In genomic region chr2:25672500-25673169, GRCh38 we compare ENCODE assay signal across 8 cellular contexts. TPM values are rescaled to one million over a fixed set of nuclear protein-coding genes. Genes with fewer than 3 reads are reported as not detected.
DNase-seq lines count a peak whose midpoint lies in the region; ATAC-seq and TF ChIP-seq lines count a peak whose summit lies in the region.

No MANE protein-coding gene starts in this region.

- ATAC-seq in CD4-positive, CD25-positive, alpha-beta regulatory T cell (ENCODE audit: low read depth in 2 of 2) = peak; percentile 78 to 81
- peak; percentile 64 for ATAC-seq in GM19397 (IDR thresholded peaks at IDR 0.05; ENCODE audit: unreplicated experiment)
- ATAC-seq in HG03521 (IDR thresholded peaks at IDR 0.05; ENCODE audit: unreplicated experiment) = peak; percentile 50
- ATAC-seq in gastroesophageal sphincter = peak; percentile 65
- peak; percentile 63 for ATAC-seq in omental fat pad (ENCODE audit: low FRiP score)

- H3K4me3 Mint-ChIP-seq in CD4-positive, CD25-positive, alpha-beta regulatory T cell = peak overlapping the region; percentile 86 to 94 (median 91)

- peak overlapping the region; percentile 72 for H3K27ac ChIP-seq in CD4-positive, CD25-positive, alpha-beta regulatory T cell (ENCODE audit: insufficient read depth, low read length, poor library complexity, severe bottlenecking)
- H3K27ac ChIP-seq in Peyer's patch (peak overlapping the region; percentile 87 to 93 (median 90)), gastroesophageal sphincter (peak overlapping the region; percentile 75 to 91 (median 86)), testis (peak overlapping the region; percentile 74 to 92)

- no peak for TF ChIP-seq POLR2A in Peyer's patch (IDR thresholded peaks at IDR 0.05)
- no peak for TF ChIP-seq POLR2A in gastroesophageal sphincter (IDR thresholded peaks at IDR 0.05)
- no peak for TF ChIP-seq POLR2A in testis (IDR thresholded peaks at IDR 0.05)

- TF ChIP-seq CTCF in Peyer's patch (IDR thresholded peaks at IDR 0.05) (no peak), gastroesophageal sphincter (IDR thresholded peaks at IDR 0.05) (peak in 3 of 4 experiments; percentile 1 to 6 (median 6)), omental fat pad (IDR thresholded peaks at IDR 0.05) (no peak), testis (IDR thresholded peaks at IDR 0.05) (no peak)

- H3K27me3 Mint-ChIP-seq in CD4-positive, CD25-positive, alpha-beta regulatory T cell = peaks cover 10% of the 10 kb centered on the region

- no peaks in the 10 kb centered on the region for H3K36me3 ChIP-seq in CD4-positive, CD25-positive, alpha-beta regulatory T cell (ENCODE audit: control insufficient read depth, insufficient read depth, low read length)
- H3K36me3 ChIP-seq in Peyer's patch (no peaks in the 10 kb centered on the region), gastroesophageal sphincter (no peaks in the 10 kb centered on the region), testis (ENCODE audit: low read depth, missing control alignments) (no peaks in the 10 kb centered on the region)

- H3K4me3 ChIP-seq in CD4-positive, CD25-positive, alpha-beta regulatory T cell (ENCODE audit: low read depth, low read length) = peak overlapping the region; percentile 91
- H3K4me3 ChIP-seq in Peyer's patch (peak overlapping the region; percentile 84 to 97 (median 93)), gastroesophageal sphincter (peak overlapping the region; percentile 85 to 98), testis (peak overlapping the region; percentile 78 to 83)

- H3K27ac Mint-ChIP-seq in CD4-positive, CD25-positive, alpha-beta regulatory T cell = peak overlapping the region; percentile 35 to 88 (median 78)

- peaks cover 13% of the 10 kb centered on the region for H3K4me1 ChIP-seq in CD4-positive, CD25-positive, alpha-beta regulatory T cell (ENCODE audit: control insufficient read depth, insufficient read depth, low read length, poor library complexity, severe bottlenecking)
- H3K4me1 ChIP-seq in Peyer's patch = peaks cover 0 to 12% (median 0%) of the 10 kb centered on the region in 4 donors
- H3K4me1 ChIP-seq in gastroesophageal sphincter = peaks cover 0 to 24% (median 0%) of the 10 kb centered on the region in 3 donors
- H3K4me1 ChIP-seq in testis = peaks cover 6% of the 10 kb centered on the region

- 10 to 12% methylated on average over 14 of the region's 40 CpGs for WGBS in gastroesophageal sphincter (ENCODE audit: low coverage in 1 of 2), 2 donors
- WGBS in testis, 2 donors = 4 to 10% methylated on average over 17 to 40 of the region's 40 CpGs

- no peaks in the 10 kb centered on the region for H3K27me3 ChIP-seq in CD4-positive, CD25-positive, alpha-beta regulatory T cell (ENCODE audit: control insufficient read depth, insufficient read depth, low read length)
- H3K27me3 ChIP-seq in Peyer's patch = no peaks in the 10 kb centered on the region
- no peaks in the 10 kb centered on the region for H3K27me3 ChIP-seq in gastroesophageal sphincter
- no peaks in the 10 kb centered on the region for H3K27me3 ChIP-seq in testis

- peak; percentile 52 to 82 (median 76) for DNase-seq in CD4-positive, CD25-positive, alpha-beta regulatory T cell
- DNase-seq in Peyer's patch = peak; percentile 63 to 84 (median 71)
- peak; percentile 89 for DNase-seq in activated effector memory CD4-positive, alpha-beta T cell treated with anti-CD3 and anti-CD28 coated beads, Interleukin-2, amount 50 U/mL, for 16 hours
- DNase-seq in omental fat pad (ENCODE audit: low spot score) = no peak
- DNase-seq in testis = peak; percentile 52

- no peaks in the 10 kb centered on the region for H3K9me3 ChIP-seq in CD4-positive, CD25-positive, alpha-beta regulatory T cell (ENCODE audit: control insufficient read depth in 2 of 2, low read length in 2 of 2)
- H3K9me3 ChIP-seq in Peyer's patch = no peaks in the 10 kb centered on the region
- no peaks in the 10 kb centered on the region for H3K9me3 ChIP-seq in gastroesophageal sphincter
- H3K9me3 ChIP-seq in testis = no peaks in the 10 kb centered on the region

- peaks cover 0 to 2% (median 0%) of the 10 kb centered on the region in 7 donors for H3K9me3 Mint-ChIP-seq in CD4-positive, CD25-positive, alpha-beta regulatory T cell

- TF ChIP-seq EP300 in gastroesophageal sphincter (IDR thresholded peaks at IDR 0.05) = no peak

- H3K36me3 Mint-ChIP-seq in CD4-positive, CD25-positive, alpha-beta regulatory T cell = no peaks in the 10 kb centered on the region

- intact Hi-C loops in testis (cut with DNase I; ENCODE audit: low total_unique reads) = no loop called here

- peaks cover 9 to 51% (median 31%) of the 10 kb centered on the region in 4 donors for H3K4me1 Mint-ChIP-seq in CD4-positive, CD25-positive, alpha-beta regulatory T cell

RNA-seq across cellular contexts. Expression of gene DTNB, which starts 0.7 kb away (rescaled TPM):
- total RNA-seq in CD4-positive, CD25-positive, alpha-beta regulatory T cell = 50.1 TPM
- polyA plus RNA-seq in CD4-positive, CD25-positive, alpha-beta regulatory T cell = 10 to 100 TPM; 11.5 to 19.4 (median 14.7) TPM
- 10 to 100 TPM in 1 of 4 donors, 1 to 10 TPM in 2, under 1 TPM in 1; 0.70 to 23.1 (median 6.1) TPM for total RNA-seq in Peyer's patch
- 1 to 10 TPM; 3.9 to 8.7 (median 4.4) TPM for total RNA-seq in gastroesophageal sphincter
- total RNA-seq in omental fat pad = 1 to 10 TPM; 5.2 to 9.9 (median 9.2) TPM
- 10 to 100 TPM; 45.1 to 47.3 TPM for total RNA-seq in testis
- polyA plus RNA-seq in testis (ENCODE audit: insufficient read depth, low read depth, low replicate concordance) = 21.9 TPM

Comparison
In these comparisons a context has a peak if more than half of its experiments do, and no peak if none do; other contexts are left out.
1. CTCF ChIP-seq: peak in gastroesophageal sphincter (3 of 4); none in Peyer's patch (0 of 6), omental fat pad (0 of 3) and testis (0 of 3).
2. Peak in every context shown above with its lines, with median percentiles within 50 percentile points of each other: ATAC-seq, H3K27ac ChIP-seq and H3K4me3 ChIP-seq.